In the genomic region with DNA sequence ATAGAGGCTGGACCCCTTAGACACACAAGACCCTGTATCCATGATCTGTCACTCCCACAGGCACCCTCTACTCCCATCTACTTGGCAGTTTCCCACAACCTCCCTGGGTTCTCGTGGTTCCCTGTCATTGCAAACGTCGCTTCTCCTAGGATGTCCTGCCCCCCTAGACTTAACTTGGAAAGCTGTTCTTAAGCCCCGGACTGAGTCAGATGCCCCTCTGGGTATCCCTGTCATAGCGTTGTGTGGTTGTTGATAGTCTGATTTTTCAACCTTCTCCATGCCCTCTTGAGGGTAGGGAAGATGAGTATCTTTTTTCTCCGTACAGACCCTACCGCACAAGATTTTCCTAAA, we compare ENCODE assay signal across 8 cellular contexts. TPM values are rescaled to one million over a fixed set of nuclear protein-coding genes. Genes with fewer than 3 reads are reported as not detected.
DNase-seq lines count a peak whose midpoint lies in the region; ATAC-seq and TF ChIP-seq lines count a peak whose summit lies in the region.

No MANE protein-coding gene starts in this region.

- no peak overlapping the region for H3K23ac ChIP-seq in neuronal stem cell (ENCODE audit: low read depth, low read length, poor library complexity)

- no peak overlapping the region for H4K91ac ChIP-seq in neuronal stem cell (ENCODE audit: low read depth, low read length, poor library complexity)

- ATAC-seq in GM19043 (IDR thresholded peaks at IDR 0.05; ENCODE audit: low read depth, unreplicated experiment) (peak; percentile 7), GM21737 (IDR thresholded peaks at IDR 0.05; ENCODE audit: unreplicated experiment) (no peak), GM18511 (IDR thresholded peaks at IDR 0.05; ENCODE audit: unreplicated experiment) (no peak)

- no peaks in the 10 kb centered on the region for H4K20me1 ChIP-seq in OCI-LY7 (ENCODE audit: insufficient read depth, low read length)

- BruUV-seq in OCI-LY7 (replicated peaks; lab: Mats Ljungman, UMichigan) = no TSS peak

- H3K9me2 ChIP-seq in OCI-LY7 (ENCODE audit: insufficient read depth, low read length) = no peaks in the 10 kb centered on the region

- no peaks in the 10 kb centered on the region; the same call in 1 of the 2 replicates for H3K4me1 ChIP-seq in BE2C
- H3K4me1 ChIP-seq in OCI-LY7 (ENCODE audit: insufficient read depth, low read length, poor library complexity, severe bottlenecking) = peaks cover 51% of the 10 kb centered on the region
- H3K4me1 ChIP-seq in effector memory CD4-positive, alpha-beta T cell (ENCODE audit: control insufficient read depth, insufficient read depth, low read length, poor library complexity, severe bottlenecking) = peaks cover 9% of the 10 kb centered on the region
- peaks cover 6 to 7% of the 10 kb centered on the region in 2 donors for H3K4me1 ChIP-seq in neuronal stem cell (ENCODE audit: control insufficient read depth in 2 of 2, insufficient read depth in 1 of 2, low read depth in 1 of 2, low read length in 2 of 2)

- H2AFZ ChIP-seq in OCI-LY7 (ENCODE audit: low read length) (no peak overlapping the region), neuronal stem cell (ENCODE audit: low read length) (peak overlapping the region; percentile 96)

- H3K79me2 ChIP-seq in OCI-LY7 (ENCODE audit: insufficient read depth, low read depth, low read length) = peaks cover 41% of the 10 kb centered on the region

- H2BK15ac ChIP-seq in neuronal stem cell (ENCODE audit: low read length) = no peak overlapping the region

- no peak overlapping the region for H2BK12ac ChIP-seq in neuronal stem cell (ENCODE audit: low read length)

- no peak overlapping the region for H2BK120ac ChIP-seq in neuronal stem cell (ENCODE audit: low read depth, low read length)

- peak overlapping the region; percentile 82 for H3K4me2 ChIP-seq in OCI-LY7 (ENCODE audit: low read length)
- no peak overlapping the region for H3K4me2 ChIP-seq in neuronal stem cell (ENCODE audit: insufficient read depth, low read length, poor library complexity, severe bottlenecking)

- H3K27ac ChIP-seq in OCI-LY7 (ENCODE audit: low read depth, low read length, poor library complexity, severe bottlenecking) (peak overlapping the region; percentile 75), neuronal stem cell (replicated peaks; ENCODE audit: low read length) (no peak overlapping the region)
- H3K27ac ChIP-seq in effector memory CD4-positive, alpha-beta T cell (ENCODE audit: insufficient read depth, low read length, poor library complexity, severe bottlenecking) = peak overlapping the region; percentile 66

- H3K79me1 ChIP-seq in neuronal stem cell (ENCODE audit: low read depth, low read length) = peaks cover 11% of the 10 kb centered on the region

- no peaks in the 10 kb centered on the region for H3K9me3 ChIP-seq in BE2C
- no peaks in the 10 kb centered on the region for H3K9me3 ChIP-seq in OCI-LY7 (ENCODE audit: low read length)
- no peaks in the 10 kb centered on the region for H3K9me3 ChIP-seq in effector memory CD4-positive, alpha-beta T cell (ENCODE audit: control insufficient read depth, low read length)
- no peaks in the 10 kb centered on the region for H3K9me3 ChIP-seq in neuronal stem cell (replicated peaks in 1 of 2; ENCODE audit: control insufficient read depth in 2 of 2, insufficient read depth in 1 of 2, low read depth in 1 of 2, low read length in 2 of 2)

- H3K36me3 ChIP-seq in BE2C (peaks cover 16% of the 10 kb centered on the region), OCI-LY7 (ENCODE audit: insufficient read depth, low read length) (peaks cover 49% of the 10 kb centered on the region), neuronal stem cell (replicated peaks in 1 of 2; ENCODE audit: control insufficient read depth in 2 of 2, insufficient read depth in 2 of 2, low read length in 2 of 2) (peaks cover 6 to 37% of the 10 kb centered on the region in 2 donors)
- peaks cover 8% of the 10 kb centered on the region for H3K36me3 ChIP-seq in effector memory CD4-positive, alpha-beta T cell (ENCODE audit: control insufficient read depth, insufficient read depth, low read length)

- intact Hi-C loops in OCI-LY7 (cut with micrococcal nuclease; ENCODE audit: unreplicated experiment) = no loop called here

- no peak overlapping the region for H2AK5ac ChIP-seq in neuronal stem cell (ENCODE audit: low read depth, low read length)

- no peak overlapping the region for H3K18ac ChIP-seq in neuronal stem cell (ENCODE audit: low read length)

- DNase-seq in BE2C (no peak), OCI-LY7 (ENCODE audit: low spot score) (no peak), neuronal stem cell (ENCODE audit: low spot score) (no peak), COLO668 (lab: John Stamatoyannopoulos, UW; ENCODE audit: unreplicated experiment) (no peak)
- no peak for DNase-seq in effector memory CD4-positive, alpha-beta T cell

- H3K4me3 ChIP-seq in BE2C (ENCODE audit: low read depth, low read length) (peak overlapping the region; percentile 56), OCI-LY7 (ENCODE audit: low read depth, low read length, poor library complexity, severe bottlenecking) (peak overlapping the region; percentile 78), neuronal stem cell (ENCODE audit: low read length in 2 of 2) (peak overlapping the region; percentile 3 to 73)
- H3K4me3 ChIP-seq in effector memory CD4-positive, alpha-beta T cell (ENCODE audit: insufficient read depth, low read depth, low read length, poor library complexity, severe bottlenecking) = peak overlapping the region; percentile 75

- H3K27me3 ChIP-seq in BE2C = no peaks in the 10 kb centered on the region
- H3K27me3 ChIP-seq in effector memory CD4-positive, alpha-beta T cell (replicated peaks; ENCODE audit: control insufficient read depth, insufficient read depth, low read length, poor library complexity, severe bottlenecking) = no peaks in the 10 kb centered on the region
- H3K27me3 ChIP-seq in neuronal stem cell (ENCODE audit: control insufficient read depth in 3 of 3, insufficient read depth in 3 of 3, low read depth in 1 of 3, low read length in 3 of 3) = no peaks in the 10 kb centered on the region

- TF ChIP-seq CTCF in BE2C (IDR thresholded peaks at IDR 0.05; ENCODE audit: low read depth, low read length) = no peak
- no peak for TF ChIP-seq CTCF in OCI-LY7 (conservative IDR thresholded peaks at IDR 0.05; ENCODE audit: low read length)

- no peak overlapping the region for H2BK5ac ChIP-seq in neuronal stem cell (ENCODE audit: low read length)

- H4K8ac ChIP-seq in neuronal stem cell (ENCODE audit: low read depth, low read length) = no peak overlapping the region

- WGBS in neuronal stem cell (ENCODE audit: extremely low coverage in 2 of 2, insufficient read length in 2 of 2, insufficient replicate concordance in 1 of 2), 2 donors = no CpG with 5 or more reads among the region's 7 CpGs

- CTCF ChIA-PET in OCI-LY7 (lab: Charles Lee; ENCODE audit: unreplicated experiment) = no interaction called here

- H3K4ac ChIP-seq in neuronal stem cell (ENCODE audit: low read length) = no peak overlapping the region

- peak overlapping the region; percentile 12 for H3K14ac ChIP-seq in neuronal stem cell (ENCODE audit: low read length)

- POLR2A ChIA-PET in OCI-LY7 (lab: Charles Lee) = no interaction called here

- H3K9ac ChIP-seq in neuronal stem cell (ENCODE audit: low read depth, low read length, poor library complexity) = no peak overlapping the region

RNA-seq across cellular contexts. Expression of gene RCC1, which starts 11.8 kb away (rescaled TPM):
- 29.6 TPM for polyA plus RNA-seq in BE2C (2012; ENCODE audit: insufficient read depth, insufficient read length, low read depth)
- total RNA-seq in OCI-LY7 (2014; rRNA removed; shearing (Covaris generic)) = 87.6 and 101 TPM in 2 replicates
- total RNA-seq in OCI-LY7 (2022) = 95.3 and 108 TPM in 2 replicates
- polyA plus RNA-seq in neuronal stem cell (2013, experiment 1 of 2) = 43.1 TPM
- 42.3 TPM for polyA plus RNA-seq in neuronal stem cell (2013, experiment 2 of 2)

RNA-seq across cellular contexts. Expression of gene TRNAU1AP, which starts 35.3 kb away (rescaled TPM):
- polyA plus RNA-seq in BE2C (2012; ENCODE audit: insufficient read depth, insufficient read length, low read depth) = 8.5 TPM
- 30.6 and 39.6 TPM in 2 replicates for total RNA-seq in OCI-LY7 (2014; rRNA removed; shearing (Covaris generic))
- total RNA-seq in OCI-LY7 (2022) = 41.8 and 47.7 TPM in 2 replicates
- 27.6 TPM for polyA plus RNA-seq in neuronal stem cell (2013, experiment 1 of 2)
- polyA plus RNA-seq in neuronal stem cell (2013, experiment 2 of 2) = 26.0 TPM
